In the genomic region with DNA sequence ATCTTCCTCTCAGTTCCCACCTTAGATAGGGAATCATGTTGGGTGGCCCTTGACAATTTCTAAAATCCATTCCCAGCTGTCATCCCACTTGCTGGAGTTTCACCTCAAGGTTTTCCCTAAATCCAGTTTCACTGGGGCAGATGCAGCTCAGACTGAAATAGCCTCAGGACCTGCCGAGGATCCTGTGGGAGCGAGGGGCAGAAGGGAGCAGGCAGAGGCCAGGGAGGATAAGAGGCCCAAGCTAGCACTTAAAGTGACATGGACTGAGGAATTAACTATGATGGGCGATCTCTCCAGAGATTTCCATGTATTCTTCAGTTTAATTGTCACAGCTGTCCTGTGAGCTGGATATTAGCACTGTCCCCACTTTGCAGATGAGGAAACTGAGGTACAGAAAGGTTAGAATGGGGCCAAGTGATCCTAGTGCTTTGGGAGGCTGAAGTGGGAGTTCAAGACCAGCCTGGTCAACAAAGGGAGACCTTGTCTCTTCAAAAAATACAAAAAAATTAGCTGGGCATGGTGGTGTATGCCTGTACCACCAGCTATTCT, we compare ENCODE assay signal across 12 cellular contexts. TPM values are rescaled to one million over a fixed set of nuclear protein-coding genes. Genes with fewer than 3 reads are reported as not detected.
DNase-seq lines count a peak whose midpoint lies in the region; ATAC-seq and TF ChIP-seq lines count a peak whose summit lies in the region.
"Had no signal": no experiment of that assay in that cellular context is flagged by ENCODE, and none has a peak within 500 bp of the region (broad histone marks: within the 10 kb centered on the region; RNA-seq: fewer than 3 reads in every experiment).

No MANE protein-coding gene starts in this region.

- CTCF ChIA-PET in activated CD8-positive, alpha-beta T cell treated with anti-CD3 and anti-CD28 coated beads, Interleukin-2, amount 10 ng/mL, durations not matched to agents 7 days and 5 days (lab: Charles Lee) = interaction anchor here (1.1 to 3.9 kb wide), 6 partner anchors 15 to 302 kb away, joined by 3 to 19 read pairs (median 6); no protein-coding TSS in a partner anchor
- CTCF ChIA-PET in activated CD8-positive, alpha-beta T cell treated with anti-CD3 and anti-CD28 coated beads for 36 hours (lab: Charles Lee) = interaction anchor here (0.9 to 3.2 kb wide), 7 partner anchors 13 to 256 kb away, joined by 3 to 23 read pairs (median 4); no protein-coding TSS in a partner anchor

- no peaks in the 10 kb centered on the region for H3K9me3 ChIP-seq in hepatocyte (ENCODE audit: low read depth)
- no peaks in the 10 kb centered on the region for H3K9me3 ChIP-seq in stomach smooth muscle (ENCODE audit: control insufficient read depth in 2 of 2, low read length in 2 of 2)
- H3K9me3 ChIP-seq in psoas muscle = no peaks in the 10 kb centered on the region
- H3K9me3 ChIP-seq: A549 had no signal

- no peak for TF ChIP-seq CTCF in activated CD8-positive, alpha-beta T cell treated with anti-CD3 and anti-CD28 coated beads for 36 hours (IDR thresholded peaks at IDR 0.05)
- TF ChIP-seq CTCF in hepatocyte (IDR thresholded peaks at IDR 0.05; ENCODE audit: poor library complexity) = no peak
- TF ChIP-seq CTCF in omental fat pad (IDR thresholded peaks at IDR 0.05) = no peak
- TF ChIP-seq CTCF in psoas muscle (IDR thresholded peaks at IDR 0.05) = no peak

- no peaks in the 10 kb centered on the region for H3K9me3 Mint-ChIP-seq in activated CD8-positive, alpha-beta T cell treated with anti-CD3 and anti-CD28 coated beads, Interleukin-2, amount 10 ng/mL, durations not matched to agents 7 days and 5 days (ENCODE audit: insufficient read depth)
- H3K9me3 Mint-ChIP-seq in activated CD8-positive, alpha-beta T cell treated with anti-CD3 and anti-CD28 coated beads for 36 hours = no peaks in the 10 kb centered on the region
- H3K9me3 Mint-ChIP-seq in activated naive CD8-positive, alpha-beta T cell treated with anti-CD3 and anti-CD28 coated beads, Interleukin-2, amount 50 U/mL, for 24 hours = no peaks in the 10 kb centered on the region

- no peak overlapping the region for H2AFZ ChIP-seq in hepatocyte

- peaks cover 17% of the 10 kb centered on the region for H3K27me3 ChIP-seq in hepatocyte
- H3K27me3 ChIP-seq in stomach smooth muscle (ENCODE audit: control insufficient read depth in 1 of 2, insufficient read depth in 2 of 2, low read length in 2 of 2) = no peaks in the 10 kb centered on the region
- H3K27me3 ChIP-seq in psoas muscle (ENCODE audit: insufficient read depth in 3 of 3, low read length in 2 of 3) = peaks cover 0 to 16% (median 7%) of the 10 kb centered on the region in 3 donors

- H3K36me3 ChIP-seq in hepatocyte (replicated peaks; ENCODE audit: insufficient read depth, low read depth) (no peaks in the 10 kb centered on the region), stomach smooth muscle (ENCODE audit: control insufficient read depth in 2 of 2, insufficient read depth in 2 of 2, low read length in 2 of 2) (no peaks in the 10 kb centered on the region), psoas muscle (ENCODE audit: insufficient read depth in 1 of 2, low read depth in 1 of 2) (no peaks in the 10 kb centered on the region)

- DNase-seq in activated CD8-positive, alpha-beta T cell treated with anti-CD3 and anti-CD28 coated beads, Interleukin-2, amount 10 ng/mL, durations not matched to agents 7 days and 5 days = no peak
- no peak for DNase-seq in activated CD8-positive, alpha-beta T cell treated with anti-CD3 and anti-CD28 coated beads for 36 hours
- DNase-seq in activated naive CD8-positive, alpha-beta T cell treated with anti-CD3 and anti-CD28 coated beads, Interleukin-2, amount 50 U/mL, for 24 hours = no peak
- DNase-seq in hepatocyte (ENCODE audit: low spot score) (no peak), omental fat pad (ENCODE audit: low spot score) (no peak), MV-4-11 (lab: John Stamatoyannopoulos, UW) (no peak), psoas muscle (no peak)
- DNase-seq: EL, NCI-H226 had no signal

- peaks cover 2% of the 10 kb centered on the region for H3K36me3 Mint-ChIP-seq in activated CD8-positive, alpha-beta T cell treated with anti-CD3 and anti-CD28 coated beads, Interleukin-2, amount 10 ng/mL, durations not matched to agents 7 days and 5 days (ENCODE audit: low read depth)
- no peaks in the 10 kb centered on the region for H3K36me3 Mint-ChIP-seq in activated CD8-positive, alpha-beta T cell treated with anti-CD3 and anti-CD28 coated beads for 36 hours (ENCODE audit: low read depth)
- peaks cover 2% of the 10 kb centered on the region for H3K36me3 Mint-ChIP-seq in activated naive CD8-positive, alpha-beta T cell treated with anti-CD3 and anti-CD28 coated beads, Interleukin-2, amount 50 U/mL, for 24 hours (ENCODE audit: low read depth)

- 96% methylated on average over 3 of the region's 3 CpGs for WGBS in hepatocyte (ENCODE audit: low lambda C conversion rate, missing lambda C conversion rate)
- WGBS in psoas muscle, 3 donors = 92 to 94% (median 93%) methylated on average over 3 of the region's 3 CpGs

- peaks cover 44% of the 10 kb centered on the region for H3K79me2 ChIP-seq in hepatocyte

- no peaks in the 10 kb centered on the region for H3K9me2 ChIP-seq in hepatocyte (replicated peaks; ENCODE audit: insufficient read depth)

- intact Hi-C loops in activated CD8-positive, alpha-beta T cell treated with anti-CD3 and anti-CD28 coated beads for 36 hours (cut with micrococcal nuclease) = loop anchor here (5.0 kb wide), 1 partner anchor 50 kb away; a partner anchor contains a TSS
- intact Hi-C loops in psoas muscle (cut with DNase I) = no loop called here

- H3K27ac ChIP-seq in hepatocyte (no peak overlapping the region), stomach smooth muscle (ENCODE audit: low read length) (peak overlapping the region; percentile 83), psoas muscle (no peak overlapping the region)
- H3K27ac ChIP-seq: A549 had no signal

- peaks cover 44% of the 10 kb centered on the region for H3K4me1 Mint-ChIP-seq in activated CD8-positive, alpha-beta T cell treated with anti-CD3 and anti-CD28 coated beads, Interleukin-2, amount 10 ng/mL, durations not matched to agents 7 days and 5 days (ENCODE audit: low read depth)
- peaks cover 34% of the 10 kb centered on the region for H3K4me1 Mint-ChIP-seq in activated CD8-positive, alpha-beta T cell treated with anti-CD3 and anti-CD28 coated beads for 36 hours (ENCODE audit: low read depth)
- H3K4me1 Mint-ChIP-seq in activated naive CD8-positive, alpha-beta T cell treated with anti-CD3 and anti-CD28 coated beads, Interleukin-2, amount 50 U/mL, for 24 hours = peaks cover 43% of the 10 kb centered on the region

- H3K27me3 Mint-ChIP-seq in activated CD8-positive, alpha-beta T cell treated with anti-CD3 and anti-CD28 coated beads, Interleukin-2, amount 10 ng/mL, durations not matched to agents 7 days and 5 days (ENCODE audit: low read depth) = peaks cover 14% of the 10 kb centered on the region
- H3K27me3 Mint-ChIP-seq in activated CD8-positive, alpha-beta T cell treated with anti-CD3 and anti-CD28 coated beads for 36 hours = peaks cover 10% of the 10 kb centered on the region
- H3K27me3 Mint-ChIP-seq in activated naive CD8-positive, alpha-beta T cell treated with anti-CD3 and anti-CD28 coated beads, Interleukin-2, amount 50 U/mL, for 24 hours = peaks cover 19% of the 10 kb centered on the region

- H3K4me3 ChIP-seq in hepatocyte (no peak overlapping the region), stomach smooth muscle (ENCODE audit: low read length in 2 of 2) (peak overlapping the region in 1 of 2 donors; percentile 93), psoas muscle (no peak overlapping the region)
- H3K4me3 ChIP-seq: A549 had no signal

- H3K27ac Mint-ChIP-seq in activated CD8-positive, alpha-beta T cell treated with anti-CD3 and anti-CD28 coated beads, Interleukin-2, amount 10 ng/mL, durations not matched to agents 7 days and 5 days = no peak overlapping the region
- H3K27ac Mint-ChIP-seq in activated CD8-positive, alpha-beta T cell treated with anti-CD3 and anti-CD28 coated beads for 36 hours = no peak overlapping the region
- H3K27ac Mint-ChIP-seq in activated naive CD8-positive, alpha-beta T cell treated with anti-CD3 and anti-CD28 coated beads, Interleukin-2, amount 50 U/mL, for 24 hours = peak overlapping the region; percentile 60

- peak overlapping the region; percentile 93 for H3K4me3 Mint-ChIP-seq in activated CD8-positive, alpha-beta T cell treated with anti-CD3 and anti-CD28 coated beads, Interleukin-2, amount 10 ng/mL, durations not matched to agents 7 days and 5 days
- no peak overlapping the region for H3K4me3 Mint-ChIP-seq in activated CD8-positive, alpha-beta T cell treated with anti-CD3 and anti-CD28 coated beads for 36 hours
- peak overlapping the region; percentile 14 for H3K4me3 Mint-ChIP-seq in activated naive CD8-positive, alpha-beta T cell treated with anti-CD3 and anti-CD28 coated beads, Interleukin-2, amount 50 U/mL, for 24 hours

- POLR2A ChIA-PET in activated CD8-positive, alpha-beta T cell treated with anti-CD3 and anti-CD28 coated beads, Interleukin-2, amount 10 ng/mL, durations not matched to agents 7 days and 5 days (lab: Charles Lee) = interaction anchor here (0.8 to 2.1 kb wide), 5 partner anchors 49 to 256 kb away, joined by 3 to 11 read pairs (median 4); a partner anchor contains a TSS
- POLR2A ChIA-PET in activated CD8-positive, alpha-beta T cell treated with anti-CD3 and anti-CD28 coated beads for 36 hours (lab: Charles Lee) = interaction anchor here (0.9 to 2.2 kb wide), 4 partner anchors 10 to 47 kb away, joined by 3 to 6 read pairs (median 4); no protein-coding TSS in a partner anchor

- H3K9ac ChIP-seq in stomach smooth muscle (ENCODE audit: low read length in 2 of 2) = peak overlapping the region in 1 of 2 donors; percentile 32

- peak overlapping the region; percentile 95 for H3K4me2 ChIP-seq in hepatocyte

- no peaks in the 10 kb centered on the region for H3K4me1 ChIP-seq in hepatocyte (ENCODE audit: insufficient read depth)
- H3K4me1 ChIP-seq in stomach smooth muscle (ENCODE audit: control insufficient read depth, insufficient read depth, low read length) = peaks cover 64% of the 10 kb centered on the region
- H3K4me1 ChIP-seq in psoas muscle = peaks cover 17% of the 10 kb centered on the region

- ATAC-seq in activated CD8-positive, alpha-beta T cell treated with anti-CD3 and anti-CD28 coated beads, Interleukin-2, amount 10 ng/mL, durations not matched to agents 7 days and 5 days = no peak
- ATAC-seq in activated CD8-positive, alpha-beta T cell treated with anti-CD3 and anti-CD28 coated beads for 36 hours = no peak
- ATAC-seq in activated naive CD8-positive, alpha-beta T cell treated with anti-CD3 and anti-CD28 coated beads, Interleukin-2, amount 50 U/mL, for 24 hours = no peak
- ATAC-seq in omental fat pad (ENCODE audit: low FRiP score) = no peak
- ATAC-seq in psoas muscle = no peak
- ATAC-seq: A549 had no signal

- no peaks in the 10 kb centered on the region for H4K20me1 ChIP-seq in hepatocyte (ENCODE audit: insufficient read depth, poor library complexity, severe bottlenecking)

RNA-seq across cellular contexts. Expression of gene NBL1, which starts 2.7 kb away (rescaled TPM):
- 10 to 100 TPM; 40.1 TPM for total RNA-seq in activated CD8-positive, alpha-beta T cell treated with anti-CD3 and anti-CD28 coated beads, Interleukin-2, amount 10 ng/mL, durations not matched to agents 7 days and 5 days
- 10 to 100 TPM; 27.0 to 27.6 TPM for total RNA-seq in activated CD8-positive, alpha-beta T cell treated with anti-CD3 and anti-CD28 coated beads for 36 hours
- total RNA-seq in hepatocyte (16.5 and 22.3 TPM in 2 replicates), omental fat pad (10 to 100 TPM; 36.8 to 97.9 (median 72.8) TPM), psoas muscle (10 to 100 TPM; 11.8 to 22.8 (median 16.0) TPM)
- polyA plus RNA-seq in hepatocyte (41.3 and 46.9 TPM in 2 replicates), psoas muscle (10 to 100 TPM; 12.4 to 15.1 (median 13.0) TPM)

RNA-seq across cellular contexts. Expression of gene HTR6, which starts 17.8 kb away (rescaled TPM):
- total RNA-seq in activated CD8-positive, alpha-beta T cell treated with anti-CD3 and anti-CD28 coated beads, Interleukin-2, amount 10 ng/mL, durations not matched to agents 7 days and 5 days = not detected
- not detected for total RNA-seq in activated CD8-positive, alpha-beta T cell treated with anti-CD3 and anti-CD28 coated beads for 36 hours
- not detected in 2 replicates for total RNA-seq in hepatocyte
- polyA plus RNA-seq in hepatocyte = not detected in 2 replicates
- total RNA-seq in omental fat pad = not detected
- total RNA-seq in psoas muscle = not detected
- not detected for polyA plus RNA-seq in psoas muscle
- total RNA-seq: RPMI7951 had no signal
